1 cellular context compared by ENCODE assay signal in genomic region chr10:34297551-34298370, GRCh38.
A peak's percentile ranks its signal among the peaks of the same experiment; 100 is the strongest.
TF ChIP-seq lines count a peak whose summit lies in the region.

No MANE protein-coding gene starts in this region.

TF ChIP-seq in HepG2, 621 proteins besides CTCF, POLR2A, EP300 and RAD21 (continued from another document):
- TF ChIP-seq ZGPAT (CRISPR knock-in tag; IDR thresholded peaks at IDR 0.05), result 0 out of 2 replicates have a peak, but pooled peaks have one; percentile 40
- no peak for TF ChIP-seq ZNF674 (CRISPR knock-in tag; IDR thresholded peaks at IDR 0.05; ENCODE audit: low read depth)
